10 cellular contexts compared by ENCODE assay signal in genomic region chr1:182157187-182157586, GRCh38.
"Had no signal": no experiment of that assay in that cellular context is flagged by ENCODE, and none has a peak within 500 bp of the region (broad histone marks: within the 10 kb centered on the region; RNA-seq: fewer than 3 reads in every experiment).

No MANE protein-coding gene starts in this region.

- DNase-seq: H9, HCEC 1CT, IMR-90, Karpas-422, KBM-7 had no signal

- FAIRE-seq: H1, H54, HTR-8/SVneo had no signal

- H3K9ac ChIP-seq: KMS-11 had no signal

- H3K27ac ChIP-seq: KMS-11 had no signal

- H3K4me3 ChIP-seq: GM23338 had no signal

- H3K4me2 ChIP-seq: GM23338, KMS-11 had no signal

- H2AFZ ChIP-seq: GM23338 had no signal

- ATAC-seq: GM23338 had no signal
